In genomic region chr20:23298155-23298554, GRCh38 we compare ENCODE assay signal across 2 cellular contexts.
TF ChIP-seq lines count a peak whose summit lies in the region.

No MANE protein-coding gene starts in this region.

TF ChIP-seq in GM23338, 12 proteins besides CTCF, POLR2A, EP300 and RAD21:
- TF ChIP-seq ETS1 (IDR thresholded peaks at IDR 0.05) (no peak), EZH2phosphoT487 (IDR thresholded peaks at IDR 0.05; ENCODE audit: unreplicated experiment) (no peak), ZNF114 (CRISPR knock-in tag; IDR thresholded peaks at IDR 0.05) (no peak), POLR2AphosphoS5 (IDR thresholded peaks at IDR 0.05; ENCODE audit: low read depth) (no peak), JUNB (IDR thresholded peaks at IDR 0.05; ENCODE audit: unreplicated experiment) (no peak), CREB1 (CRISPR knock-in tag; IDR thresholded peaks at IDR 0.05; ENCODE audit: low read depth) (no peak), EZH2 (IDR thresholded peaks at IDR 0.05; ENCODE audit: low read depth, unreplicated experiment) (no peak), NANOG (IDR thresholded peaks at IDR 0.05; ENCODE audit: borderline replicate concordance) (no peak), ZNF462 (CRISPR knock-in tag; IDR thresholded peaks at IDR 0.05) (no peak), STAT1 (IDR thresholded peaks at IDR 0.05; ENCODE audit: unreplicated experiment) (no peak), ZNF331 (CRISPR knock-in tag; IDR thresholded peaks at IDR 0.05; ENCODE audit: low read depth) (no peak)
- TF ChIP-seq, protein P1, sequence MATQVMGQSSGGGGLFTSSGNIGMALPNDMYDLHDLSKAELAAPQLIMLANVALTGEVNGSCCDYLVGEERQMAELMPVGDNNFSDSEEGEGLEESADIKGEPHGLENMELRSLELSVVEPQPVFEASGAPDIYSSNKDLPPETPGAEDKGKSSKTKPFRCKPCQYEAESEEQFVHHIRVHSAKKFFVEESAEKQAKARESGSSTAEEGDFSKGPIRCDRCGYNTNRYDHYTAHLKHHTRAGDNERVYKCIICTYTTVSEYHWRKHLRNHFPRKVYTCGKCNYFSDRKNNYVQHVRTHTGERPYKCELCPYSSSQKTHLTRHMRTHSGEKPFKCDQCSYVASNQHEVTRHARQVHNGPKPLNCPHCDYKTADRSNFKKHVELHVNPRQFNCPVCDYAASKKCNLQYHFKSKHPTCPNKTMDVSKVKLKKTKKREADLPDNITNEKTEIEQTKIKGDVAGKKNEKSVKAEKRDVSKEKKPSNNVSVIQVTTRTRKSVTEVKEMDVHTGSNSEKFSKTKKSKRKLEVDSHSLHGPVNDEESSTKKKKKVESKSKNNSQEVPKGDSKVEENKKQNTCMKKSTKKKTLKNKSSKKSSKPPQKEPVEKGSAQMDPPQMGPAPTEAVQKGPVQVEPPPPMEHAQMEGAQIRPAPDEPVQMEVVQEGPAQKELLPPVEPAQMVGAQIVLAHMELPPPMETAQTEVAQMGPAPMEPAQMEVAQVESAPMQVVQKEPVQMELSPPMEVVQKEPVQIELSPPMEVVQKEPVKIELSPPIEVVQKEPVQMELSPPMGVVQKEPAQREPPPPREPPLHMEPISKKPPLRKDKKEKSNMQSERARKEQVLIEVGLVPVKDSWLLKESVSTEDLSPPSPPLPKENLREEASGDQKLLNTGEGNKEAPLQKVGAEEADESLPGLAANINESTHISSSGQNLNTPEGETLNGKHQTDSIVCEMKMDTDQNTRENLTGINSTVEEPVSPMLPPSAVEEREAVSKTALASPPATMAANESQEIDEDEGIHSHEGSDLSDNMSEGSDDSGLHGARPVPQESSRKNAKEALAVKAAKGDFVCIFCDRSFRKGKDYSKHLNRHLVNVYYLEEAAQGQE (IDR thresholded peaks at IDR 0.05; ENCODE audit: unreplicated experiment), result no peak

TF ChIP-seq in H1, 55 proteins besides CTCF, POLR2A, EP300 and RAD21 (continued from another document):
- TF ChIP-seq KDM5A (IDR thresholded peaks at IDR 0.05; ENCODE audit: low read length), result no peak
- no peak for TF ChIP-seq SP1 (IDR thresholded peaks at IDR 0.05; ENCODE audit: low read depth, low read length)
- no peak for TF ChIP-seq MAX (IDR thresholded peaks at IDR 0.05)
- TF ChIP-seq PHF8 (conservative IDR thresholded peaks at IDR 0.05; ENCODE audit: low read depth, low read length), result no peak
- no peak for TF ChIP-seq ATF3 (IDR thresholded peaks at IDR 0.05; ENCODE audit: insufficient read depth, low read depth, low read length)
- no peak for TF ChIP-seq CTBP2 (IDR thresholded peaks at IDR 0.05; ENCODE audit: borderline replicate concordance, insufficient read depth, insufficient read length, low read length)
- no peak for TF ChIP-seq KDM4A (IDR thresholded peaks at IDR 0.05; ENCODE audit: low read depth, low read length, severe bottlenecking)
- no peak for TF ChIP-seq MAFK (IDR thresholded peaks at IDR 0.05; ENCODE audit: low read depth, low read length)
- TF ChIP-seq TCF12 (IDR thresholded peaks at IDR 0.05; ENCODE audit: low read depth, low read length), result no peak
- no peak for TF ChIP-seq RBBP5 (IDR thresholded peaks at IDR 0.05; ENCODE audit: borderline replicate concordance, low read depth, low read length)
- TF ChIP-seq, protein P2, sequence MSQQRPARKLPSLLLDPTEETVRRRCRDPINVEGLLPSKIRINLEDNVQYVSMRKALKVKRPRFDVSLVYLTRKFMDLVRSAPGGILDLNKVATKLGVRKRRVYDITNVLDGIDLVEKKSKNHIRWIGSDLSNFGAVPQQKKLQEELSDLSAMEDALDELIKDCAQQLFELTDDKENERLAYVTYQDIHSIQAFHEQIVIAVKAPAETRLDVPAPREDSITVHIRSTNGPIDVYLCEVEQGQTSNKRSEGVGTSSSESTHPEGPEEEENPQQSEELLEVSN (IDR thresholded peaks at IDR 0.05), result no peak
